Comparison of ENCODE assay signal across 9 cellular contexts in genomic region chr2:85604568-85605339, GRCh38. TPM values are rescaled to one million over a fixed set of nuclear protein-coding genes. Genes with fewer than 3 reads are reported as not detected.
DNase-seq lines count a peak whose midpoint lies in the region; ATAC-seq and TF ChIP-seq lines count a peak whose summit lies in the region.
"Had no signal": no experiment of that assay in that cellular context is flagged by ENCODE, and none has a peak within 500 bp of the region (broad histone marks: within the 10 kb centered on the region; RNA-seq: fewer than 3 reads in every experiment).

No MANE protein-coding gene starts in this region.

- H3K4me1 ChIP-seq in ACC112 (ENCODE audit: control insufficient read depth, insufficient read depth, low read length, unreplicated experiment) (peaks cover 33% of the 10 kb centered on the region), liver (ENCODE audit: control insufficient read depth in 4 of 4, insufficient read depth in 4 of 4, low read length in 3 of 4) (peaks cover 5 to 61% (median 49%) of the 10 kb centered on the region in 4 donors), neuronal stem cell (ENCODE audit: control insufficient read depth in 2 of 2, insufficient read depth in 1 of 2, low read depth in 1 of 2, low read length in 2 of 2) (peaks cover 5 to 8% of the 10 kb centered on the region in 2 donors)

- H2BK12ac ChIP-seq in neuronal stem cell (ENCODE audit: low read length) = no peak overlapping the region

- no peak overlapping the region for H2BK15ac ChIP-seq in neuronal stem cell (ENCODE audit: low read length)

- H3K4ac ChIP-seq in neuronal stem cell (ENCODE audit: low read length) = no peak overlapping the region

- no peaks in the 10 kb centered on the region for H3K27me3 Mint-ChIP-seq in T-cell

- peak overlapping the region; percentile 44 to 61 for H3K27ac Mint-ChIP-seq in T-cell

- H3K27ac ChIP-seq in ACC112 (ENCODE audit: low read depth, low read length) = peak overlapping the region; percentile 48
- H3K27ac ChIP-seq in liver (ENCODE audit: low read depth in 1 of 2, low read length in 2 of 2) = peak overlapping the region; percentile 70 to 76
- H3K27ac ChIP-seq in neuronal stem cell (replicated peaks; ENCODE audit: low read length) = no peak overlapping the region

- H3K23ac ChIP-seq in neuronal stem cell (ENCODE audit: low read depth, low read length, poor library complexity) = no peak overlapping the region

- POLR2A ChIA-PET in T-cell (lab: Charles Lee) = interaction anchor here in 1 of 2 donors (1.0 kb wide), 1 partner anchor 9 kb away, joined by 4 read pairs; the partner anchor contains the start of gene RNF181

- H3K18ac ChIP-seq in neuronal stem cell (ENCODE audit: low read length) = no peak overlapping the region

- no peaks in the 10 kb centered on the region for H3K9me3 Mint-ChIP-seq in T-cell

- H3K9ac ChIP-seq in liver (ENCODE audit: low read depth in 1 of 2, low read length in 2 of 2) (no peak overlapping the region), neuronal stem cell (ENCODE audit: low read depth, low read length, poor library complexity) (no peak overlapping the region)

- 46% methylated on average over 6 of the region's 6 CpGs for WGBS in liver
- WGBS in neuronal stem cell (ENCODE audit: extremely low coverage in 2 of 2, insufficient read length in 2 of 2, insufficient replicate concordance in 1 of 2), 2 donors = no CpG with 5 or more reads among the region's 6 CpGs

- ATAC-seq in T-cell (replicated peaks in 1 of 4) = no peak

- TF ChIP-seq RAD21 in liver (IDR thresholded peaks at IDR 0.05) = peak; percentile 7 to 29

- H3K4me3 Mint-ChIP-seq in T-cell = peak overlapping the region in 2 of 3 donors; percentile 13 to 82

- DNase-seq in T-cell (no peak), GM13977 (ENCODE audit: low spot score) (no peak), neuronal stem cell (ENCODE audit: low spot score) (no peak)
- DNase-seq in stimulated activated naive CD4-positive, alpha-beta T cell treated with Interleukin-2 at 50 U/mL for 16 hours (lab: John Stamatoyannopoulos, UW) = no peak
- DNase-seq: activated CD8-positive, alpha-beta memory T cell treated with anti-CD3 and anti-CD28 coated beads, Interleukin-2, amount 50 U/mL, for 48 hours; stimulated activated CD4-positive, alpha-beta T cell treated with anti-CD3 and anti-CD28 coated beads, Interleukin-15, amount 100 ng/mL, for 24 hours; testis had no signal

- H3K9me3 ChIP-seq in liver (ENCODE audit: control insufficient read depth in 4 of 4, low read length in 3 of 4) (no peaks in the 10 kb centered on the region), neuronal stem cell (replicated peaks in 1 of 2; ENCODE audit: control insufficient read depth in 2 of 2, insufficient read depth in 1 of 2, low read depth in 1 of 2, low read length in 2 of 2) (peaks cover 0 to 2% of the 10 kb centered on the region in 2 donors)
- H3K9me3 ChIP-seq: testis had no signal

- H2BK120ac ChIP-seq in neuronal stem cell (ENCODE audit: low read depth, low read length) = no peak overlapping the region

- H3K79me1 ChIP-seq in neuronal stem cell (ENCODE audit: low read depth, low read length) = peaks cover 7% of the 10 kb centered on the region

- H2AFZ ChIP-seq in ACC112 (ENCODE audit: low read length, unreplicated experiment) = no peak overlapping the region
- no peak overlapping the region for H2AFZ ChIP-seq in neuronal stem cell (ENCODE audit: low read length)

- no peaks in the 10 kb centered on the region for H3K36me3 ChIP-seq in ACC112 (ENCODE audit: insufficient read depth, low read length)
- peaks cover 0 to 10% (median 5%) of the 10 kb centered on the region in 4 donors for H3K36me3 ChIP-seq in liver (ENCODE audit: control insufficient read depth in 4 of 4, insufficient read depth in 3 of 4, low read depth in 1 of 4, low read length in 3 of 4)
- peaks cover 22 to 58% of the 10 kb centered on the region in 2 donors for H3K36me3 ChIP-seq in neuronal stem cell (replicated peaks in 1 of 2; ENCODE audit: control insufficient read depth in 2 of 2, insufficient read depth in 2 of 2, low read length in 2 of 2)

- H3K27me3 ChIP-seq in ACC112 (ENCODE audit: insufficient read depth, low read length) = no peaks in the 10 kb centered on the region
- H3K27me3 ChIP-seq in liver (ENCODE audit: control insufficient read depth in 4 of 4, insufficient read depth in 4 of 4, low read length in 3 of 4) = no peaks in the 10 kb centered on the region
- H3K27me3 ChIP-seq in neuronal stem cell (ENCODE audit: control insufficient read depth in 3 of 3, insufficient read depth in 3 of 3, low read depth in 1 of 3, low read length in 3 of 3) = no peaks in the 10 kb centered on the region
- H3K27me3 ChIP-seq: testis had no signal

- CTCF ChIA-PET in T-cell (lab: Charles Lee) = no interaction called here

- peaks cover 15% of the 10 kb centered on the region for H3K36me3 Mint-ChIP-seq in T-cell

- no peak overlapping the region for H3K14ac ChIP-seq in neuronal stem cell (ENCODE audit: low read length)

- peaks cover 38 to 53% (median 45%) of the 10 kb centered on the region in 3 donors for H3K4me1 Mint-ChIP-seq in T-cell

- no peak overlapping the region for H3K4me2 ChIP-seq in neuronal stem cell (ENCODE audit: insufficient read depth, low read length, poor library complexity, severe bottlenecking)

- no peak overlapping the region for H4K8ac ChIP-seq in neuronal stem cell (ENCODE audit: low read depth, low read length)

- in situ Hi-C loops in GM13977 (cut with MboI; ENCODE audit: low pct_unique_long_range_greater_than_20kb, low sequenced_read_pairs, unreplicated experiment) = no loop called here

- TF ChIP-seq CTCF in liver (IDR thresholded peaks at IDR 0.05; ENCODE audit: low read depth, low read length, missing input control) (no peak), GM13977 (IDR thresholded peaks at IDR 0.05; ENCODE audit: extremely low read depth, insufficient read depth, missing control alignments) (no peak)

- no peak overlapping the region for H4K91ac ChIP-seq in neuronal stem cell (ENCODE audit: low read depth, low read length, poor library complexity)

- H2AK5ac ChIP-seq in neuronal stem cell (ENCODE audit: low read depth, low read length) = no peak overlapping the region

- peak overlapping the region; percentile 35 for H3K4me3 ChIP-seq in ACC112 (ENCODE audit: low read depth, low read length)
- peak overlapping the region in 1 of 3 donors; percentile 14 for H3K4me3 ChIP-seq in liver (ENCODE audit: low read depth in 1 of 3, low read length in 3 of 3)
- H3K4me3 ChIP-seq in neuronal stem cell (ENCODE audit: low read length in 2 of 2) = no peak overlapping the region

- H2BK5ac ChIP-seq in neuronal stem cell (ENCODE audit: low read length) = no peak overlapping the region

- peaks cover 13% of the 10 kb centered on the region for H3K79me2 ChIP-seq in ACC112 (ENCODE audit: control insufficient read depth, insufficient read depth, low read length, unreplicated experiment)

TF ChIP-seq in liver, 16 proteins besides CTCF, POLR2A, EP300 and RAD21 (continues in another document):
- peak; percentile 71 for TF ChIP-seq FOXA2 (IDR thresholded peaks at IDR 0.05)
- TF ChIP-seq TAF1 (conservative IDR thresholded peaks at IDR 0.05) = no peak
- TF ChIP-seq FOXA1 (IDR thresholded peaks at IDR 0.05) = no peak
- no peak for TF ChIP-seq HNF4G (IDR thresholded peaks at IDR 0.05)
- TF ChIP-seq REST (IDR thresholded peaks at IDR 0.05) = peak; percentile 62
- peak in 1 of 2 donors; percentile 11 for TF ChIP-seq GABPA (IDR thresholded peaks at IDR 0.05 in 1 of 2, conservative IDR thresholded peaks at IDR 0.05 in 1 of 2)
- peak in 1 of 2 donors; percentile 50 for TF ChIP-seq RXRA (IDR thresholded peaks at IDR 0.05)

RNA-seq across cellular contexts. Expression of gene TMEM150A, which starts 2.3 kb away (rescaled TPM):
- total RNA-seq in T-cell (10 to 100 TPM in 3 of 5 donors, 1 to 10 TPM in 2; 8.4 to 17.1 (median 16.2) TPM), liver (10 to 100 TPM; 13.1 to 18.5 TPM)
- polyA plus RNA-seq in liver = 10 to 100 TPM; 30.7 to 32.5 TPM
- polyA plus RNA-seq in neuronal stem cell (2013, experiment 1 of 2) = 12.2 TPM
- polyA plus RNA-seq in neuronal stem cell (2013, experiment 2 of 2) = 12.6 TPM

RNA-seq across cellular contexts. Expression of gene C2orf68, which starts 7.1 kb away (rescaled TPM):
- total RNA-seq in T-cell (10 to 100 TPM; 45.3 to 77.9 (median 62.4) TPM), liver (10 to 100 TPM in 1 of 2 donors, 1 to 10 TPM in 1; 7.6 to 13.4 TPM)
- polyA plus RNA-seq in liver = 10 to 100 TPM in 1 of 2 donors, 1 to 10 TPM in 1; 9.8 to 20.9 TPM
- 71.6 TPM for polyA plus RNA-seq in neuronal stem cell (2013, experiment 1 of 2)
- polyA plus RNA-seq in neuronal stem cell (2013, experiment 2 of 2) = 77.7 TPM

RNA-seq across cellular contexts. Expression of gene RNF181, which starts 9.2 kb away (rescaled TPM):
- total RNA-seq in T-cell = 10 to 100 TPM; 49.9 to 74.6 (median 64.3) TPM
- total RNA-seq in liver = 100 to 1,000 TPM; 101 to 108 TPM
- polyA plus RNA-seq in liver = 100 to 1,000 TPM; 120 to 195 TPM
- 139 TPM for polyA plus RNA-seq in neuronal stem cell (2013, experiment 1 of 2)
- 136 TPM for polyA plus RNA-seq in neuronal stem cell (2013, experiment 2 of 2)

RNA-seq across cellular contexts. Expression of gene USP39, which starts 11.2 kb away (rescaled TPM):
- 10 to 100 TPM; 48.0 to 68.0 (median 62.1) TPM for total RNA-seq in T-cell
- 10 to 100 TPM; 20.8 to 30.5 TPM for total RNA-seq in liver
- 10 to 100 TPM; 14.9 to 17.7 TPM for polyA plus RNA-seq in liver
- polyA plus RNA-seq in neuronal stem cell (2013, experiment 1 of 2) = 79.3 TPM
- polyA plus RNA-seq in neuronal stem cell (2013, experiment 2 of 2) = 80.1 TPM

RNA-seq across cellular contexts. Expression of gene VAMP5, which starts 20.5 kb away (rescaled TPM):
- total RNA-seq in T-cell = 10 to 100 TPM; 25.0 to 40.1 (median 33.9) TPM
- total RNA-seq in liver = 10 to 100 TPM in 1 of 2 donors, 1 to 10 TPM in 1; 9.7 to 11.3 TPM
- 10 to 100 TPM; 69.1 to 74.6 TPM for polyA plus RNA-seq in liver
- 5.7 TPM for polyA plus RNA-seq in neuronal stem cell (2013, experiment 1 of 2)
- 5.8 TPM for polyA plus RNA-seq in neuronal stem cell (2013, experiment 2 of 2)
